Comparison of ENCODE assay signal across 30 cellular contexts in genomic region chr13:110681868-110682550, GRCh38.
"Had no signal": no experiment of that assay in that cellular context is flagged by ENCODE, and none has a peak within 500 bp of the region (broad histone marks: within the 10 kb centered on the region; RNA-seq: fewer than 3 reads in every experiment).

No MANE protein-coding gene starts in this region.

- H3K27me3 Mint-ChIP-seq: activated CD4-positive, alpha-beta T cell treated with anti-CD3 and anti-CD28 coated beads for 36 hours; activated CD4-positive, alpha-beta T cell treated with anti-CD3 and anti-CD28 coated beads, Interleukin-2, amount 10 ng/mL, durations not matched to agents 7 days and 5 days; activated naive CD4-positive, alpha-beta T cell treated with anti-CD3 and anti-CD28 coated beads, Interleukin-2, amount 50 U/mL, for 24 hours; activated naive CD8-positive, alpha-beta T cell treated with anti-CD3 and anti-CD28 coated beads, Interleukin-2, amount 50 U/mL, for 24 hours; activated T-cell treated with anti-CD3 and anti-CD28 coated beads, Interleukin-2, amount 50 U/mL, for 24 hours; brain had no signal

- H3K4me3 Mint-ChIP-seq: activated CD4-positive, alpha-beta T cell treated with anti-CD3 and anti-CD28 coated beads for 36 hours; activated CD4-positive, alpha-beta T cell treated with anti-CD3 and anti-CD28 coated beads, Interleukin-2, amount 10 ng/mL, durations not matched to agents 7 days and 5 days; activated CD8-positive, alpha-beta T cell treated with anti-CD3 and anti-CD28 coated beads, Interleukin-2, amount 10 ng/mL, durations not matched to agents 7 days and 5 days; activated naive CD4-positive, alpha-beta T cell treated with anti-CD3 and anti-CD28 coated beads, Interleukin-2, amount 50 U/mL, for 24 hours; activated naive CD8-positive, alpha-beta T cell treated with anti-CD3 and anti-CD28 coated beads, Interleukin-2, amount 50 U/mL, for 24 hours; activated T-cell treated with anti-CD3 and anti-CD28 coated beads, Interleukin-2, amount 50 U/mL, for 24 hours; brain; T-helper 1 cell treated with Interleukin-12 subunit alpha and Interleukin-12 subunit beta and Interleukin-4 antibody, amounts not matched to agents 30 μg/mL and 1 μg/mL, for 36 hours; T-helper 2 cell treated with Interferon-gamma antibody and Interleukin-4, amounts not matched to agents 5 μg/mL and 100 μg/mL, for 36 hours had no signal

- H3K4me1 Mint-ChIP-seq: activated CD4-positive, alpha-beta T cell treated with anti-CD3 and anti-CD28 coated beads, Interleukin-2, amount 10 ng/mL, durations not matched to agents 7 days and 5 days; brain had no signal

- H3K4me3 ChIP-seq: K562, Peyer's patch, SJSA1 had no signal

- H3K27me3 ChIP-seq: Peyer's patch, SJSA1 had no signal

- DNase-seq: activated CD4-positive, alpha-beta T cell treated with anti-CD3 and anti-CD28 coated beads for 36 hours; activated CD4-positive, alpha-beta T cell treated with anti-CD3 and anti-CD28 coated beads, Interleukin-2, amount 10 ng/mL, durations not matched to agents 7 days and 5 days; activated CD4-positive, alpha-beta T cell treated with anti-CD3 and anti-CD28 coated beads, Interleukin-2, amount 50 U/mL, for 48 hours; activated CD8-positive, alpha-beta T cell treated with anti-CD3 and anti-CD28 coated beads, Interleukin-2, amount 10 ng/mL, durations not matched to agents 7 days and 5 days; activated gamma-delta T cell; activated naive CD4-positive, alpha-beta T cell treated with Interleukin-2 at 50 U/mL for 16 hours; activated naive CD8-positive, alpha-beta T cell treated with anti-CD3 and anti-CD28 coated beads, Interleukin-2, amount 50 U/mL, for 24 hours; activated T-cell treated with anti-CD3 and anti-CD28 coated beads, Interleukin-2, amount 50 U/mL, for 24 hours; anterior cingulate cortex; caudate nucleus; NCI-H1105; NCI-H1417 treated with DMSO at 0.1 percent for 48 hours; NCI-H1930; NCI-H510A; NCI-H526; NCI-H748 treated with DMSO at 0.1 percent for 48 hours; NK-92 treated with Interleukin-12 subunit alpha and Interleukin-12 subunit beta, amount 100 ng/mL, for 24 hours; PC-3; RPMI8226; SHP77 treated with DMSO at 0.1 percent for 48 hours; SK-N-SH had no signal

- H3K27ac ChIP-seq: Peyer's patch, SJSA1 had no signal

- H3K27ac Mint-ChIP-seq: activated CD4-positive, alpha-beta T cell treated with anti-CD3 and anti-CD28 coated beads for 36 hours; activated CD4-positive, alpha-beta T cell treated with anti-CD3 and anti-CD28 coated beads, Interleukin-2, amount 10 ng/mL, durations not matched to agents 7 days and 5 days; activated CD8-positive, alpha-beta T cell treated with anti-CD3 and anti-CD28 coated beads, Interleukin-2, amount 10 ng/mL, durations not matched to agents 7 days and 5 days; activated naive CD4-positive, alpha-beta T cell treated with anti-CD3 and anti-CD28 coated beads, Interleukin-2, amount 50 U/mL, for 24 hours; activated naive CD8-positive, alpha-beta T cell treated with anti-CD3 and anti-CD28 coated beads, Interleukin-2, amount 50 U/mL, for 24 hours; activated T-cell treated with anti-CD3 and anti-CD28 coated beads, Interleukin-2, amount 50 U/mL, for 24 hours; activated T-helper 2 cell treated with anti-CD3 and anti-CD28 coated beads, Interferon-gamma antibody, Interleukin-2, Interleukin-4, amounts not matched to agents 10 μg/mL and 5 μg/mL and 100 μg/mL, durations not matched to agents 14 hours and 24 hours and 36 hours; T-helper 1 cell treated with Interleukin-12 subunit alpha and Interleukin-12 subunit beta and Interleukin-4 antibody, amounts not matched to agents 30 μg/mL and 1 μg/mL, for 36 hours; T-helper 2 cell treated with Interferon-gamma antibody and Interleukin-4, amounts not matched to agents 5 μg/mL and 100 μg/mL, for 36 hours had no signal

- H3K4me2 ChIP-seq: SK-N-SH had no signal

- H3K9ac ChIP-seq: SK-N-SH had no signal

- ATAC-seq: activated CD4-positive, alpha-beta T cell treated with anti-CD3 and anti-CD28 coated beads for 36 hours; activated CD4-positive, CD25-positive, alpha-beta regulatory T cell treated with anti-CD3 and anti-CD28 coated beads, Interleukin-2, amount 50 U/mL, for 24 hours; activated CD8-positive, alpha-beta T cell treated with anti-CD3 and anti-CD28 coated beads, Interleukin-2, amount 10 ng/mL, durations not matched to agents 7 days and 5 days; activated naive CD8-positive, alpha-beta T cell treated with anti-CD3 and anti-CD28 coated beads, Interleukin-2, amount 50 U/mL, for 24 hours; K562; PC-3 had no signal

- H3K9me3 Mint-ChIP-seq: activated CD4-positive, alpha-beta T cell treated with anti-CD3 and anti-CD28 coated beads, Interleukin-2, amount 10 ng/mL, durations not matched to agents 7 days and 5 days; activated naive CD4-positive, alpha-beta T cell treated with anti-CD3 and anti-CD28 coated beads, Interleukin-2, amount 50 U/mL, for 24 hours; activated naive CD8-positive, alpha-beta T cell treated with anti-CD3 and anti-CD28 coated beads, Interleukin-2, amount 50 U/mL, for 24 hours; activated T-cell treated with anti-CD3 and anti-CD28 coated beads, Interleukin-2, amount 50 U/mL, for 24 hours; activated T-helper 2 cell treated with anti-CD3 and anti-CD28 coated beads, Interferon-gamma antibody, Interleukin-2, Interleukin-4, amounts not matched to agents 10 μg/mL and 5 μg/mL and 100 μg/mL, durations not matched to agents 14 hours and 24 hours and 36 hours; T-helper 1 cell treated with Interleukin-12 subunit alpha and Interleukin-12 subunit beta and Interleukin-4 antibody, amounts not matched to agents 30 μg/mL and 1 μg/mL, for 36 hours; T-helper 2 cell treated with Interferon-gamma antibody and Interleukin-4, amounts not matched to agents 5 μg/mL and 100 μg/mL, for 36 hours had no signal
